ENCODE assay signal across 15 cellular contexts in the genomic region with DNA sequence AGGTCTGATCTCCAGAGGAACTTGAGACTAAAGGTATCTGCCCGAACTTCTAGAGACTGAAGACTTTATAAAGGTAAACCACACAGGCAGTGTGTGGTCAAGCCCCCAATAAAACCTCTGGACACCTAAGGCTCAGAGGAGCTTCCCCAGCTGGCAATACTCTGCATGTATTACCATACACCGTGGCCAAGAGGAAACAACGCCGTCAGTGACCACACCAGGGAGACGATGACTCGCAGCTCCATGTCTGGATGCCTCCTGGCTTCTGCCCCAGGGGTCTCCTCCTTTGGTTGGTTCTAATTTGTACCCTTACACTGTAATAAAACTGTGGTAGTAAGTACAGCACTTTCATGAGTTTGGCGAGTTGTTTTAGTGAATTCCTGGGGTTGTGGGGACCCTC. TPM values are rescaled to one million over a fixed set of nuclear protein-coding genes. Genes with fewer than 3 reads are reported as not detected.
A peak's percentile ranks its signal among the peaks of the same experiment; 100 is the strongest.
DNase-seq lines count a peak whose midpoint lies in the region; ATAC-seq, FAIRE-seq and TF ChIP-seq lines count a peak whose summit lies in the region.
"Had no signal": no experiment of that assay in that cellular context is flagged by ENCODE, and none has a peak within 500 bp of the region (broad histone marks: within the 10 kb centered on the region; RNA-seq: fewer than 3 reads in every experiment).

No MANE protein-coding gene starts in this region.

- CTCF ChIA-PET in HEK293 (lab: Yijun Ruan, JAX) (interaction anchor here (1.2 kb wide), 1 partner anchor 34 kb away, joined by 4 read pairs; no protein-coding TSS in a partner anchor), SK-N-SH (lab: Yijun Ruan, JAX) (no interaction called here), HepG2 (lab: Yijun Ruan, JAX; ENCODE audit: low intra/inter-chr PET ratio, low total read pairs) (no interaction called here)

- 57% methylated on average over 7 of the region's 7 CpGs for WGBS in SK-N-SH (ENCODE audit: low lambda C conversion rate)
- 93% methylated on average over 6 of the region's 7 CpGs for WGBS in HepG2 (ENCODE audit: low lambda C conversion rate)

- no peak for TF ChIP-seq POLR2A in HepG2 (IDR thresholded peaks at IDR 0.05; ENCODE audit: insufficient read depth in 1 of 2, low read depth in 2 of 2, low read length in 2 of 2)

- DNase-seq in SK-N-SH (no peak), fibroblast of lung (ENCODE audit: low read depth in 2 of 2) (peak in 1 of 2 donors; percentile 80), NCI-H446 treated with DMSO at 0.1 percent for 48 hours (lab: John Stamatoyannopoulos, UW) (no peak), HepG2 (ENCODE audit: low spot score) (no peak), NCI-H526 (lab: John Stamatoyannopoulos, UW) (no peak)
- DNase-seq: activated CD4-positive, alpha-beta T cell treated with anti-CD3 and anti-CD28 coated beads for 36 hours; amygdala; heart left ventricle; NCI-H2171; spleen; T-helper 1 cell; testis had no signal

- TF ChIP-seq RAD21 in SK-N-SH (IDR thresholded peaks at IDR 0.05; ENCODE audit: low read length) (no peak), HepG2 (CRISPR knock-in tag; IDR thresholded peaks at IDR 0.05) (no peak)

- H2AFZ ChIP-seq in SK-N-SH (ENCODE audit: low read depth) (no peak overlapping the region), fibroblast of lung (ENCODE audit: low read length) (no peak overlapping the region), HepG2 (ENCODE audit: low read length) (no peak overlapping the region)

- peak overlapping the region; percentile 60 for H3K9ac ChIP-seq in SK-N-SH
- H3K9ac ChIP-seq in fibroblast of lung (ENCODE audit: insufficient read depth, low read length), result no peak overlapping the region
- H3K9ac ChIP-seq in skeletal muscle satellite cell (ENCODE audit: low read depth, low read length), result peak overlapping the region; percentile 59
- no peak overlapping the region for H3K9ac ChIP-seq in HepG2 (ENCODE audit: insufficient read depth, low read depth, low read length)

- H3K9me3 ChIP-seq in HEK293 (ENCODE audit: control insufficient read depth, insufficient read depth, low read depth, low read length) (no peaks in the 10 kb centered on the region), SK-N-SH (no peaks in the 10 kb centered on the region), fibroblast of lung (ENCODE audit: control insufficient read depth, insufficient read depth, low read depth, low read length) (no peaks in the 10 kb centered on the region), skeletal muscle satellite cell (replicated peaks; ENCODE audit: low read length) (no peaks in the 10 kb centered on the region), HepG2 (ENCODE audit: low read length) (no peaks in the 10 kb centered on the region)
- H3K9me3 ChIP-seq: spleen, testis had no signal

- peaks cover 4% of the 10 kb centered on the region; the same call in 1 of the 2 replicates for H3K79me2 ChIP-seq in SK-N-SH (ENCODE audit: insufficient read depth)
- H3K79me2 ChIP-seq in fibroblast of lung (ENCODE audit: control insufficient read depth, insufficient read depth, low read length), result no peaks in the 10 kb centered on the region
- no peaks in the 10 kb centered on the region for H3K79me2 ChIP-seq in HepG2 (ENCODE audit: insufficient read depth, low read length)

- no peaks in the 10 kb centered on the region for H3K9me2 ChIP-seq in SK-N-SH

- H3F3A ChIP-seq in SK-N-SH (replicated peaks; ENCODE audit: insufficient read depth), result peaks cover 42% of the 10 kb centered on the region

- no peaks in the 10 kb centered on the region for H3K4me1 ChIP-seq in HEK293 (ENCODE audit: control insufficient read depth, insufficient read depth, low read length)
- peaks cover 0 to 16% of the 10 kb centered on the region in 2 experiments; a peak in 3 of 4 replicates for H3K4me1 ChIP-seq in SK-N-SH (ENCODE audit: control insufficient read depth in 1 of 2, insufficient read depth in 2 of 2, low read depth in 1 of 2, low read length in 1 of 2)
- peaks cover 8% of the 10 kb centered on the region for H3K4me1 ChIP-seq in fibroblast of lung (ENCODE audit: control insufficient read depth, extremely low read depth, insufficient read depth, low read length)
- H3K4me1 ChIP-seq in skeletal muscle satellite cell (ENCODE audit: control insufficient read depth, insufficient read depth, low read length), result peaks cover 23% of the 10 kb centered on the region
- H3K4me1 ChIP-seq in HepG2 (ENCODE audit: insufficient read depth, low read length), result peaks cover 17% of the 10 kb centered on the region
- H3K4me1 ChIP-seq: testis had no signal

- TF ChIP-seq CTCF in HEK293 (tag by site-specific recombination; IDR thresholded peaks at IDR 0.05), result no peak
- TF ChIP-seq CTCF in SK-N-SH (IDR thresholded peaks at IDR 0.05), result no peak
- no peak for TF ChIP-seq CTCF in fibroblast of lung (conservative IDR thresholded peaks at IDR 0.05 in 1 of 2, IDR thresholded peaks at IDR 0.05 in 1 of 2; ENCODE audit: low read depth in 1 of 2, low read length in 2 of 2)
- TF ChIP-seq CTCF in HepG2 (CRISPR knock-in tag; IDR thresholded peaks at IDR 0.05), result no peak

- H3K27ac ChIP-seq in HEK293 (ENCODE audit: extremely low read depth, low read depth, low read length) (no peak overlapping the region), SK-N-SH (ENCODE audit: low read depth in 2 of 2, low read length in 1 of 2) (peak overlapping the region; percentile 76 to 96; a peak in 3 of 4 replicates), fibroblast of lung (ENCODE audit: insufficient read depth, low read length) (peak overlapping the region; percentile 3), HepG2 (ENCODE audit: extremely low read length, insufficient read depth, low read length) (no peak overlapping the region)
- H3K27ac ChIP-seq: heart left ventricle, spleen, testis had no signal

- 0 out of 4 replicates have a peak, but pooled peaks of 1 of the 2 experiments have one; percentile 11 for TF ChIP-seq EP300 in SK-N-SH (IDR thresholded peaks at IDR 0.05; ENCODE audit: borderline replicate concordance in 1 of 2, low read depth in 1 of 2, low read length in 1 of 2)
- no peak for TF ChIP-seq EP300 in HepG2 (IDR thresholded peaks at IDR 0.05; ENCODE audit: low read depth in 2 of 2, low read length in 2 of 2)
- no peak for TF ChIP-seq EP300 in HepG2 (CRISPR knock-in tag; IDR thresholded peaks at IDR 0.05; ENCODE audit: borderline replicate concordance)

- intact Hi-C loops in HepG2 (cut with micrococcal nuclease; ENCODE audit: unreplicated experiment), result no loop called here

- POLR2A ChIA-PET in HEK293 (lab: Yijun Ruan, JAX) (no interaction called here), SK-N-SH (lab: Yijun Ruan, JAX) (no interaction called here), HepG2 (lab: Yijun Ruan, JAX) (interaction anchor here (0.8 kb wide), 1 partner anchor 32 kb away, joined by 3 read pairs; no protein-coding TSS in a partner anchor)

- in situ Hi-C loops in HepG2 (cut with HindIII; ENCODE audit: extremely low pct_ligation_motif_present, low pct_unique_long_range_greater_than_20kb), result loop anchor here (5.0 kb wide), 1 partner anchor 162 kb away; no protein-coding TSS in a partner anchor

- H3K4me3 ChIP-seq in HEK293 (ENCODE audit: low read depth, low read length) (no peak overlapping the region), SK-N-SH (ENCODE audit: low read depth in 2 of 2, low read length in 1 of 2) (no peak overlapping the region; a peak in 1 of 4 replicates), fibroblast of lung (replicated peaks in 1 of 4; ENCODE audit: control extremely low read depth in 1 of 4, insufficient read depth in 1 of 4, low read depth in 3 of 4, low read length in 4 of 4) (no peak overlapping the region), skeletal muscle satellite cell (ENCODE audit: low read length) (no peak overlapping the region), HepG2 (replicated peaks in 1 of 3; ENCODE audit: insufficient read depth in 1 of 3, low read depth in 2 of 3, low read length in 3 of 3) (no peak overlapping the region)
- H3K4me3 ChIP-seq: heart left ventricle, spleen, testis had no signal

- H3K36me3 ChIP-seq in HEK293 (ENCODE audit: control insufficient read depth in 2 of 2, insufficient read depth in 1 of 2, low read length in 2 of 2) (peaks cover 0 to 23% of the 10 kb centered on the region in 2 experiments; a peak in 2 of 3 replicates), SK-N-SH (replicated peaks in 1 of 2; ENCODE audit: control insufficient read depth in 1 of 2, insufficient read depth in 2 of 2, low read length in 1 of 2) (peaks cover 17 to 21% of the 10 kb centered on the region in 2 experiments), fibroblast of lung (ENCODE audit: control insufficient read depth, insufficient read depth, low read length) (no peaks in the 10 kb centered on the region), skeletal muscle satellite cell (ENCODE audit: insufficient read depth, low read length) (peaks cover 9% of the 10 kb centered on the region), HepG2 (replicated peaks in 1 of 2; ENCODE audit: control insufficient read depth in 1 of 2, insufficient read depth in 2 of 2, low read length in 2 of 2) (no peaks in the 10 kb centered on the region; a peak in 2 of 5 replicates)

- no peak for ATAC-seq in HepG2
- ATAC-seq: activated CD4-positive, alpha-beta T cell treated with anti-CD3 and anti-CD28 coated beads for 36 hours had no signal

- H4K20me1 ChIP-seq in SK-N-SH (ENCODE audit: insufficient read depth), result no peaks in the 10 kb centered on the region
- H4K20me1 ChIP-seq in fibroblast of lung (ENCODE audit: control insufficient read depth, extremely low read depth, insufficient read depth, low read length), result no peaks in the 10 kb centered on the region
- H4K20me1 ChIP-seq in HepG2 (ENCODE audit: insufficient read depth, low read length), result no peaks in the 10 kb centered on the region

- BruUV-seq in HepG2 (replicated peaks; lab: Mats Ljungman, UMichigan), result no TSS peak

- H3K27me3 ChIP-seq in SK-N-SH (ENCODE audit: insufficient read depth), result no peaks in the 10 kb centered on the region
- no peaks in the 10 kb centered on the region for H3K27me3 ChIP-seq in fibroblast of lung (ENCODE audit: control insufficient read depth, insufficient read depth, low read length)
- H3K27me3 ChIP-seq in skeletal muscle satellite cell (ENCODE audit: control insufficient read depth, insufficient read depth, low read length), result no peaks in the 10 kb centered on the region
- no peaks in the 10 kb centered on the region for H3K27me3 ChIP-seq in HepG2 (ENCODE audit: control insufficient read depth in 1 of 2, insufficient read depth in 2 of 2, low read length in 2 of 2)
- H3K27me3 ChIP-seq: heart left ventricle, spleen, testis had no signal

- no peak for FAIRE-seq in HepG2 (lab: Jason Lieb, UNC)

- peak overlapping the region; percentile 63 for H3K4me2 ChIP-seq in SK-N-SH
- H3K4me2 ChIP-seq in fibroblast of lung (ENCODE audit: extremely low read depth, insufficient read depth, low read length), result no peak overlapping the region
- H3K4me2 ChIP-seq in skeletal muscle satellite cell (ENCODE audit: low read length), result peak overlapping the region; percentile 13
- no peak overlapping the region for H3K4me2 ChIP-seq in HepG2 (ENCODE audit: low read depth, low read length)

RNA-seq across cellular contexts. Expression of a gene that starts 32.1 kb away (rescaled TPM):
- polyA plus RNA-seq in SK-N-SH (2012; rRNA removed) (0.10 and 0.16 TPM in 2 replicates), fibroblast of lung (not detected in 2 replicates), HepG2 (2011; rRNA removed) (not detected in 2 replicates)
- 0.05 and 0.08 TPM in 2 replicates for polyA plus RNA-seq in SK-N-SH (2012; cell fraction: cytosol; rRNA removed)
- 0.68 and 1.3 TPM in 2 replicates for polyA plus RNA-seq in SK-N-SH (2012; cell fraction: nucleus; rRNA removed)
- total RNA-seq in fibroblast of lung (under 0.01 and 0.17 TPM in 2 replicates), HepG2 (2016; rRNA removed; fragmentation: Illumina TruSeq; extraction: Trizol) (not detected in 2 replicates)
- polyA plus RNA-seq in fibroblast of lung (2012), result not detected in 2 replicates
- polyA minus RNA-seq in fibroblast of lung (ENCODE audit: low replicate concordance), result not detected in 2 replicates
- total RNA-seq in skeletal muscle satellite cell (2012; rRNA removed), result not detected in 2 replicates
- total RNA-seq in HepG2 (2016; cell fraction: cytosol; rRNA removed; fragmentation: Illumina TruSeq; extraction: Trizol; ENCODE audit: low read depth), result not detected in 2 replicates
- not detected in 2 replicates for total RNA-seq in HepG2 (2016; cell fraction: insoluble cytoplasmic fraction; rRNA removed; fragmentation: Illumina TruSeq; extraction: Trizol)
- total RNA-seq in HepG2 (2016; cell fraction: membrane; rRNA removed; fragmentation: Illumina TruSeq; extraction: Trizol), result not detected in 2 replicates
- not detected in 2 replicates for total RNA-seq in HepG2 (2016; cell fraction: nucleus; rRNA removed; fragmentation: Illumina TruSeq; extraction: Trizol)
- not detected in 2 replicates for polyA plus RNA-seq in HepG2 (2011; cell fraction: cytosol; rRNA removed)
- polyA plus RNA-seq in HepG2 (2011; cell fraction: nucleus; rRNA removed), result not detected in 2 replicates
- polyA plus RNA-seq in HepG2 (2012), result not detected in 2 replicates
- not detected in 2 replicates for polyA plus RNA-seq in HepG2 (2016; cell fraction: cytosol; fragmentation: Illumina TruSeq; extraction: Trizol; ENCODE audit: low read depth)
- polyA plus RNA-seq in HepG2 (2016; cell fraction: insoluble cytoplasmic fraction; fragmentation: Illumina TruSeq; extraction: Trizol; ENCODE audit: low read depth), result not detected in 2 replicates
- not detected in 2 replicates for polyA plus RNA-seq in HepG2 (2016; cell fraction: membrane; fragmentation: Illumina TruSeq; extraction: Trizol; ENCODE audit: low read depth)
- not detected in 2 replicates for polyA plus RNA-seq in HepG2 (2016; cell fraction: nucleus; fragmentation: Illumina TruSeq; extraction: Trizol; ENCODE audit: insufficient read depth, low read depth)
- polyA minus RNA-seq in HepG2 (2011; rRNA and poly(A)+ RNA removed; ENCODE audit: low replicate concordance), result not detected in 2 replicates
- polyA minus RNA-seq in HepG2 (2011; cell fraction: cytosol; rRNA and poly(A)+ RNA removed), result not detected in 2 replicates
- polyA minus RNA-seq in HepG2 (2011; cell fraction: nucleus; rRNA and poly(A)+ RNA removed), result 0.62 TPM in 1 of 2 replicates, not detected in the other
- total RNA-seq: activated CD4-positive, alpha-beta T cell treated with anti-CD3 and anti-CD28 coated beads for 36 hours; neural crest cell had no signal
- polyA plus RNA-seq: heart left ventricle had no signal

RNA-seq across cellular contexts. Expression of a gene that starts 46.5 kb away (rescaled TPM):
- polyA plus RNA-seq in SK-N-SH (2012; rRNA removed) (73.7 and 75.9 TPM in 2 replicates), fibroblast of lung (27.4 and 44.0 TPM in 2 replicates), HepG2 (2011; rRNA removed) (14.4 and 19.7 TPM in 2 replicates)
- 56.1 and 71.8 TPM in 2 replicates for polyA plus RNA-seq in SK-N-SH (2012; cell fraction: cytosol; rRNA removed)
- 50.7 and 59.4 TPM in 2 replicates for polyA plus RNA-seq in SK-N-SH (2012; cell fraction: nucleus; rRNA removed)
- total RNA-seq in fibroblast of lung (40.3 and 52.2 TPM in 2 replicates), HepG2 (2016; rRNA removed; fragmentation: Illumina TruSeq; extraction: Trizol) (13.7 and 17.1 TPM in 2 replicates)
- 25.8 and 33.4 TPM in 2 replicates for polyA plus RNA-seq in fibroblast of lung (2012)
- polyA minus RNA-seq in fibroblast of lung (ENCODE audit: low replicate concordance), result 14.9 and 20.5 TPM in 2 replicates
- 21.8 and 23.8 TPM in 2 replicates for total RNA-seq in skeletal muscle satellite cell (2012; rRNA removed)
- total RNA-seq in HepG2 (2016; cell fraction: cytosol; rRNA removed; fragmentation: Illumina TruSeq; extraction: Trizol; ENCODE audit: low read depth), result 5.4 and 6.6 TPM in 2 replicates
- total RNA-seq in HepG2 (2016; cell fraction: insoluble cytoplasmic fraction; rRNA removed; fragmentation: Illumina TruSeq; extraction: Trizol), result 12.6 and 16.2 TPM in 2 replicates
- total RNA-seq in HepG2 (2016; cell fraction: membrane; rRNA removed; fragmentation: Illumina TruSeq; extraction: Trizol), result 13.3 and 14.1 TPM in 2 replicates
- 7.2 and 7.4 TPM in 2 replicates for total RNA-seq in HepG2 (2016; cell fraction: nucleus; rRNA removed; fragmentation: Illumina TruSeq; extraction: Trizol)
- polyA plus RNA-seq in HepG2 (2011; cell fraction: cytosol; rRNA removed), result 17.2 and 23.8 TPM in 2 replicates
- 14.8 and 18.3 TPM in 2 replicates for polyA plus RNA-seq in HepG2 (2011; cell fraction: nucleus; rRNA removed)
- 21.2 and 28.3 TPM in 2 replicates for polyA plus RNA-seq in HepG2 (2012)
- polyA plus RNA-seq in HepG2 (2016; cell fraction: cytosol; fragmentation: Illumina TruSeq; extraction: Trizol; ENCODE audit: low read depth), result 5.0 and 5.9 TPM in 2 replicates
- 15.6 and 16.3 TPM in 2 replicates for polyA plus RNA-seq in HepG2 (2016; cell fraction: insoluble cytoplasmic fraction; fragmentation: Illumina TruSeq; extraction: Trizol; ENCODE audit: low read depth)
- polyA plus RNA-seq in HepG2 (2016; cell fraction: membrane; fragmentation: Illumina TruSeq; extraction: Trizol; ENCODE audit: low read depth), result 9.1 and 9.7 TPM in 2 replicates
- polyA plus RNA-seq in HepG2 (2016; cell fraction: nucleus; fragmentation: Illumina TruSeq; extraction: Trizol; ENCODE audit: insufficient read depth, low read depth), result 9.1 and 9.3 TPM in 2 replicates
- 18.1 and 41.8 TPM in 2 replicates for polyA minus RNA-seq in HepG2 (2011; rRNA and poly(A)+ RNA removed; ENCODE audit: low replicate concordance)
- polyA minus RNA-seq in HepG2 (2011; cell fraction: cytosol; rRNA and poly(A)+ RNA removed), result 13.5 and 18.1 TPM in 2 replicates
- 22.7 and 26.6 TPM in 2 replicates for polyA minus RNA-seq in HepG2 (2011; cell fraction: nucleus; rRNA and poly(A)+ RNA removed)

Comparison
In these comparisons a context has a peak if more than half of its experiments do, and no peak if none do; other contexts are left out.
1. H3K27ac ChIP-seq: peak in SK-N-SH (2 of 2) and fibroblast of lung (single experiment); none in HEK293 (single experiment) and HepG2 (single experiment).
2. H3K4me2 ChIP-seq: peak in SK-N-SH (single experiment) and skeletal muscle satellite cell (single experiment); none in fibroblast of lung (single experiment) and HepG2 (single experiment).
3. H3K9ac ChIP-seq: peak in SK-N-SH (single experiment) and skeletal muscle satellite cell (single experiment); none in fibroblast of lung (single experiment) and HepG2 (single experiment).